1 cellular context compared by ENCODE assay signal in genomic region chr9:70485273-70485858, GRCh38.
TF ChIP-seq lines count a peak whose summit lies in the region.

No MANE protein-coding gene starts in this region.

TF ChIP-seq in K562, 482 proteins besides CTCF, POLR2A, EP300 and RAD21 (continued from another document and continues in another):
- TF ChIP-seq CTCFL (IDR thresholded peaks at IDR 0.05; ENCODE audit: borderline replicate concordance, insufficient read depth, low read depth, low read length, poor library complexity, severe bottlenecking) (no peak), ZNF766 (CRISPR knock-in tag; conservative IDR thresholded peaks at IDR 0.05) (no peak), NR3C1 (CRISPR knock-in tag; IDR thresholded peaks at IDR 0.05) (no peak), SRSF1 (IDR thresholded peaks at IDR 0.05; ENCODE audit: low read depth, low read length) (no peak), ZNF449 (CRISPR knock-in tag; IDR thresholded peaks at IDR 0.05) (no peak), ZBTB17 (CRISPR knock-in tag; IDR thresholded peaks at IDR 0.05) (0 out of 2 replicates have a peak, but pooled peaks have one; percentile 30), ZNF232 (CRISPR knock-in tag; IDR thresholded peaks at IDR 0.05) (no peak), PYGO2 (tag; IDR thresholded peaks at IDR 0.05) (no peak), YBX1 (IDR thresholded peaks at IDR 0.05) (no peak), DIDO1 (tag; IDR thresholded peaks at IDR 0.05; ENCODE audit: low read depth) (no peak), SMARCC2 (IDR thresholded peaks at IDR 0.05; ENCODE audit: low read depth) (peak; percentile 86), ZKSCAN8 (CRISPR knock-in tag; IDR thresholded peaks at IDR 0.05) (no peak), IRF9 (tag; IDR thresholded peaks at IDR 0.05) (no peak), ZNF12 (CRISPR knock-in tag; IDR thresholded peaks at IDR 0.05) (no peak), SUPT5H (IDR thresholded peaks at IDR 0.05) (0 out of 2 replicates have a peak, but pooled peaks have one; percentile 36), ZNF311 (CRISPR knock-in tag; IDR thresholded peaks at IDR 0.05) (no peak), SRSF3 (IDR thresholded peaks at IDR 0.05; ENCODE audit: insufficient read depth, low read length) (no peak), ATF7 (IDR thresholded peaks at IDR 0.05) (peak; percentile 77), ZSCAN29 (IDR thresholded peaks at IDR 0.05) (no peak), ZNF3 (CRISPR knock-in tag; IDR thresholded peaks at IDR 0.05) (no peak), ZNF316 (IDR thresholded peaks at IDR 0.05) (peak; percentile 98), DACH1 (IDR thresholded peaks at IDR 0.05; ENCODE audit: partially characterized antibody) (no peak), ZNF436 (CRISPR knock-in tag; IDR thresholded peaks at IDR 0.05) (no peak), TAF7 (tag; IDR thresholded peaks at IDR 0.05) (no peak), NR0B1 (IDR thresholded peaks at IDR 0.05; ENCODE audit: partially characterized antibody) (no peak), ZNF668 (CRISPR knock-in tag; IDR thresholded peaks at IDR 0.05) (no peak), ID3 (CRISPR knock-in tag; IDR thresholded peaks at IDR 0.05) (no peak), ID3 (tag; IDR thresholded peaks at IDR 0.05) (no peak), RUNX1 (IDR thresholded peaks at IDR 0.05; ENCODE audit: low read depth) (no peak), RBM22 (IDR thresholded peaks at IDR 0.05; ENCODE audit: low read depth, low read length, poor library complexity, severe bottlenecking) (no peak), ZNF212 (CRISPR knock-in tag; IDR thresholded peaks at IDR 0.05) (no peak), ZZZ3 (IDR thresholded peaks at IDR 0.05) (no peak), THRB (CRISPR knock-in tag; conservative IDR thresholded peaks at IDR 0.05) (peak; percentile 68; the same call in 1 of the 2 replicates), FOXO4 (CRISPR knock-in tag; IDR thresholded peaks at IDR 0.05) (no peak), GATAD2B (IDR thresholded peaks at IDR 0.05; ENCODE audit: borderline replicate concordance) (peak; percentile 42; the same call in 1 of the 2 replicates), ZNF780A (CRISPR knock-in tag; IDR thresholded peaks at IDR 0.05) (no peak), PREB (CRISPR knock-in tag; IDR thresholded peaks at IDR 0.05) (no peak), PHTF2 (CRISPR knock-in tag; IDR thresholded peaks at IDR 0.05) (no peak), TRIM24 (IDR thresholded peaks at IDR 0.05) (peak; percentile 81 to 84), ZNF609 (CRISPR knock-in tag; IDR thresholded peaks at IDR 0.05; ENCODE audit: borderline replicate concordance) (no peak), COPS2 (conservative IDR thresholded peaks at IDR 0.05) (no peak), NR2C2 (CRISPR knock-in tag; IDR thresholded peaks at IDR 0.05) (no peak), NR2C2 (tag; IDR thresholded peaks at IDR 0.05) (peak; percentile 23; the same call in 1 of the 2 replicates), ZNF224 (CRISPR knock-in tag; IDR thresholded peaks at IDR 0.05) (no peak), NONO (IDR thresholded peaks at IDR 0.05; ENCODE audit: low read depth in 2 of 2, low read length in 1 of 2) (0 out of 4 replicates have a peak, but pooled peaks of 1 of the 2 experiments have one; percentile 21), FOXM1 (IDR thresholded peaks at IDR 0.05; ENCODE audit: low read depth) (peak; percentile 72), FOXM1 (CRISPR knock-in tag; IDR thresholded peaks at IDR 0.05; ENCODE audit: low read depth) (no peak), TEAD4 (IDR thresholded peaks at IDR 0.05; ENCODE audit: low read length) (peak; percentile 92), TEAD4 (CRISPR knock-in tag; IDR thresholded peaks at IDR 0.05; ENCODE audit: borderline replicate concordance) (no peak), ZNF263 (CRISPR knock-in tag; IDR thresholded peaks at IDR 0.05; ENCODE audit: borderline replicate concordance) (no peak), PTRF (tag; IDR thresholded peaks at IDR 0.05) (no peak), THAP12 (CRISPR knock-in tag; IDR thresholded peaks at IDR 0.05) (no peak), KAT8 (IDR thresholded peaks at IDR 0.05; ENCODE audit: low read depth) (no peak), ELF2 (CRISPR knock-in tag; IDR thresholded peaks at IDR 0.05) (no peak), XRCC4 (IDR thresholded peaks at IDR 0.05; ENCODE audit: extremely low read depth, insufficient read depth, insufficient read length) (no peak), ILF3 (IDR thresholded peaks at IDR 0.05; ENCODE audit: borderline replicate concordance) (no peak), CEBPB (tag; IDR thresholded peaks at IDR 0.05) (no peak)
